ENCODE assay signal across 7 cellular contexts in the genomic region with DNA sequence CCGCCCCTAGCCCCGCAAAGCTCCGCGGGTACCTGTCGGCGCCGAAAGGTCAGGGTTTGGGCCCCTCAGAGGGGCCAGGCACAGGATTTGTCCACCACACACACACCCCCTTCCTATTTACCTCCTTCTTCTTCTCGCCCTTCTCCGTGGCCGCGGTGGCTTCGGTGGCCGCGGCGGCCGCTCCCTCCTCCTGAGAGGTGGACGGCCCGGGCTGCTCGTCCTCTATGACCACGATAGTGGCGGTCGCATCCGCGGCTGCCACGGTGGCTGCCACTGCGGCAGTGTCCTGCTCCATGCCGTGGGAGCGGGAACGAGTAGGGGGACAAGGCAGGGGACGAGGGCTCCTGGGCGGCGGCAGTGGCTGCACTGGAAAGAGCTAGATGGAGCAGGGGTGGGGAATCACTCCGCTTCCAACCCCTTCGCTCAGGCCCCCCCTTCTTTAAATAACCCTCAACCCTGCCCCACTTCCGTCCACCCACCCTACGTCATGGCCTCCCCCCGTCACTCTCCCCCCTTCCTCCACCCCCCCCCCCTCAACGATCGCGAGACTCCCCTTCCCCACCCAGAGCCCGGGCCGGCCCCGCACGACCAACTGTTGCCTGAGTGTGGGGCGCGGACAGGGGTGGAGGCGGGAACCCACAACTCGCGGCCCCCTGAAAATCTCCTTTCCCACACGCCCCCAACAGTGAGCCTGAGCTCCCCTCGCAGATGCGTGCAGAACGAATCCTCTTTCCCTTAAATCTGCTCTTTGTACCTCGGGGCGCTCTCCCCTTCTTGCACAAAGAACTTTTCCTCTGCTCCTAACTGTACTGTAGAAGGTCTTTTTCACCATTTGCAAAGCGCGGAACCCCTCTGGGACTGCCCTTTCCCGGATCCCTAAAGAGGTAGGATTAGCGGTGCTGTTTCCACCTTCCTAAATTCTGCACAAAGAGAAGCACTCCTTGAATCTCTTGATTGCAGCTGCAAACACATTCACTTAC. TPM values are rescaled to one million over a fixed set of nuclear protein-coding genes. Genes with fewer than 3 reads are reported as not detected.
DNase-seq lines count a peak whose midpoint lies in the region; ATAC-seq, FAIRE-seq and TF ChIP-seq lines count a peak whose summit lies in the region.

A gene with protein sequence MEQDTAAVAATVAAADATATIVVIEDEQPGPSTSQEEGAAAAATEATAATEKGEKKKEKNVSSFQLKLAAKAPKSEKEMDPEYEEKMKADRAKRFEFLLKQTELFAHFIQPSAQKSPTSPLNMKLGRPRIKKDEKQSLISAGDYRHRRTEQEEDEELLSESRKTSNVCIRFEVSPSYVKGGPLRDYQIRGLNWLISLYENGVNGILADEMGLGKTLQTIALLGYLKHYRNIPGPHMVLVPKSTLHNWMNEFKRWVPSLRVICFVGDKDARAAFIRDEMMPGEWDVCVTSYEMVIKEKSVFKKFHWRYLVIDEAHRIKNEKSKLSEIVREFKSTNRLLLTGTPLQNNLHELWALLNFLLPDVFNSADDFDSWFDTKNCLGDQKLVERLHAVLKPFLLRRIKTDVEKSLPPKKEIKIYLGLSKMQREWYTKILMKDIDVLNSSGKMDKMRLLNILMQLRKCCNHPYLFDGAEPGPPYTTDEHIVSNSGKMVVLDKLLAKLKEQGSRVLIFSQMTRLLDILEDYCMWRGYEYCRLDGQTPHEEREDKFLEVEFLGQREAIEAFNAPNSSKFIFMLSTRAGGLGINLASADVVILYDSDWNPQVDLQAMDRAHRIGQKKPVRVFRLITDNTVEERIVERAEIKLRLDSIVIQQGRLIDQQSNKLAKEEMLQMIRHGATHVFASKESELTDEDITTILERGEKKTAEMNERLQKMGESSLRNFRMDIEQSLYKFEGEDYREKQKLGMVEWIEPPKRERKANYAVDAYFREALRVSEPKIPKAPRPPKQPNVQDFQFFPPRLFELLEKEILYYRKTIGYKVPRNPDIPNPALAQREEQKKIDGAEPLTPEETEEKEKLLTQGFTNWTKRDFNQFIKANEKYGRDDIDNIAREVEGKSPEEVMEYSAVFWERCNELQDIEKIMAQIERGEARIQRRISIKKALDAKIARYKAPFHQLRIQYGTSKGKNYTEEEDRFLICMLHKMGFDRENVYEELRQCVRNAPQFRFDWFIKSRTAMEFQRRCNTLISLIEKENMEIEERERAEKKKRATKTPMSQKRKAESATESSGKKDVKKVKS (minus strand): TSS at position 415 of the 980 bp plus-strand sequence. CDS start 120 bp downstream, at position 295.

- no peak for TF ChIP-seq CTCF in psoas muscle (IDR thresholded peaks at IDR 0.05)

- no peak for TF ChIP-seq POLR2A in GM12891 (IDR thresholded peaks at IDR 0.05; ENCODE audit: low read depth, low read length)

- H3K27ac ChIP-seq in psoas muscle = peak within 1 kb of the TSS; percentile 80

- peak within 1 kb of the TSS; percentile 81 for H3K4me3 ChIP-seq in psoas muscle

- intact Hi-C loops in psoas muscle (cut with DNase I) = no loop called here

- no peaks in the 10 kb centered on the region for H3K27me3 ChIP-seq in psoas muscle (ENCODE audit: insufficient read depth in 3 of 3, low read length in 2 of 3)

- peak; percentile 70 to 79 (median 76) for ATAC-seq in psoas muscle
- ATAC-seq in HG03108 (IDR thresholded peaks at IDR 0.05; ENCODE audit: unreplicated experiment) = no peak
- no peak for ATAC-seq in GM19463 (IDR thresholded peaks at IDR 0.05; ENCODE audit: unreplicated experiment)

- DNase-seq in GM12891 (ENCODE audit: insufficient read length, low spot score) (peak; percentile 18), NCI-H69 (lab: John Stamatoyannopoulos, UW) (peak; percentile 74), T47D (ENCODE audit: low read depth in 1 of 2, low spot score in 1 of 2) (peak; percentile 10 to 42), hypothalamus (lab: John Stamatoyannopoulos, UW) (peak in 42 of 51 donors; percentile 0 to 57 (median 22)), psoas muscle (peak; percentile 25 to 58)

- no peaks in the 10 kb centered on the region for H3K4me1 ChIP-seq in psoas muscle

- WGBS in psoas muscle, 3 donors = 1 to 39% (median 9%) methylated on average over 6 to 59 of the region's 59 CpGs

- H3K9me3 ChIP-seq in psoas muscle = no peaks in the 10 kb centered on the region

- no peaks in the 10 kb centered on the region for H3K36me3 ChIP-seq in psoas muscle (ENCODE audit: insufficient read depth in 1 of 2, low read depth in 1 of 2)

- FAIRE-seq in GM12891 (lab: Jason Lieb, UNC) = no peak

- in situ Hi-C loops in T47D (cut with HindIII; ENCODE audit: low pct_unique_long_range_greater_than_20kb, low sequenced_read_pairs) = no loop called here

TF ChIP-seq in GM12891, 5 proteins besides CTCF, POLR2A, EP300 and RAD21:
- TF ChIP-seq POLR2AphosphoS5 (IDR thresholded peaks at IDR 0.05; ENCODE audit: low read depth, low read length) (no peak), PAX5 (IDR thresholded peaks at IDR 0.05; ENCODE audit: insufficient read depth, low read length, severe bottlenecking) (no peak), TAF1 (IDR thresholded peaks at IDR 0.05; ENCODE audit: low read depth, low read length) (no peak), POU2F2 (IDR thresholded peaks at IDR 0.05; ENCODE audit: low read depth, low read length) (no peak), SPI1 (IDR thresholded peaks at IDR 0.05; ENCODE audit: low read depth, low read length) (no peak)

RNA-seq across cellular contexts. Expression of the gene that starts here (rescaled TPM):
- polyA plus RNA-seq in GM12891 (2012; ENCODE audit: low read depth, missing spikeins) = 3.0 TPM
- 10 to 100 TPM; 14.2 to 29.3 (median 21.5) TPM for total RNA-seq in psoas muscle
- polyA plus RNA-seq in psoas muscle = 10 to 100 TPM in 1 of 3 donors, 1 to 10 TPM in 2; 8.5 to 13.6 (median 9.3) TPM

Comparison
In these comparisons a context has a peak if more than half of its experiments do, and no peak if none do; other contexts are left out.
1. DNase-seq: peak in every context shown above with its lines; median percentile 74 in NCI-H69; 42 in psoas muscle; 26 in T47D; 22 in hypothalamus; 18 in GM12891.
2. ATAC-seq: peak in psoas muscle (4 of 4); none in HG03108 (single experiment) and GM19463 (single experiment).